ENCODE assay signal across 9 cellular contexts in genomic region chr17:38429476-38430100, GRCh38. TPM values are rescaled to one million over a fixed set of nuclear protein-coding genes. Genes with fewer than 3 reads are reported as not detected.
DNase-seq lines count a peak whose midpoint lies in the region; ATAC-seq, FAIRE-seq and TF ChIP-seq lines count a peak whose summit lies in the region.
"Had no signal": no experiment of that assay in that cellular context is flagged by ENCODE, and none has a peak within 500 bp of the region (broad histone marks: within the 10 kb centered on the region; RNA-seq: fewer than 3 reads in every experiment).

No MANE protein-coding gene starts in this region.

- H3K4me1 ChIP-seq in BLaER1 (peaks cover 75% of the 10 kb centered on the region), PC-9 (replicated peaks; ENCODE audit: insufficient read depth) (peaks cover 27% of the 10 kb centered on the region), endothelial cell of umbilical vein (ENCODE audit: control insufficient read depth, extremely low read depth, insufficient read depth, low read length) (peaks cover 48% of the 10 kb centered on the region), osteoblast (ENCODE audit: insufficient read depth, low read length) (peaks cover 30% of the 10 kb centered on the region)

- H3K9me1 ChIP-seq in endothelial cell of umbilical vein (replicated peaks; ENCODE audit: control insufficient read depth, extremely low read depth, insufficient read depth, low read length), result no peaks in the 10 kb centered on the region

- H2AFZ ChIP-seq in PC-9 (no peak overlapping the region), endothelial cell of umbilical vein (ENCODE audit: low read depth, low read length) (no peak overlapping the region), osteoblast (ENCODE audit: low read length) (no peak overlapping the region)

- no peak for FAIRE-seq in endothelial cell of umbilical vein (lab: Jason Lieb, UNC)
- FAIRE-seq: endometrium had no signal

- dilution Hi-C loops in endothelial cell of umbilical vein (cut with MboI; ENCODE audit: extremely low pct_ligation_motif_present, low sequenced_read_pairs), result no loop called here

- no peak for ATAC-seq in HG03342 (IDR thresholded peaks at IDR 0.05; ENCODE audit: unreplicated experiment)

- intact Hi-C loops in PC-9 (cut with micrococcal nuclease; ENCODE audit: unreplicated experiment), result loop anchor here (1.0 kb wide), 1 partner anchor 22 kb away; no protein-coding TSS in a partner anchor
- intact Hi-C loops in endothelial cell of umbilical vein (cut with micrococcal nuclease), result loop anchor here (1.0 kb wide), 1 partner anchor 10 kb away; no protein-coding TSS in a partner anchor

- H3K79me2 ChIP-seq in PC-9 (ENCODE audit: low read depth) (no peaks in the 10 kb centered on the region), endothelial cell of umbilical vein (ENCODE audit: control insufficient read depth, insufficient read depth, low read length) (peaks cover 75% of the 10 kb centered on the region), osteoblast (ENCODE audit: insufficient read depth, low read length) (peaks cover 76% of the 10 kb centered on the region)

- DNase-seq in PC-9 (peak in 1 of 2 experiments; percentile 58), endothelial cell of umbilical vein (ENCODE audit: low read depth, low spot score) (no peak), osteoblast (ENCODE audit: insufficient read length, low spot score, missing footprints) (peak; percentile 85), GM10248 (ENCODE audit: extremely low spot score) (no peak), CD1c-positive myeloid dendritic cell (ENCODE audit: extremely low spot score) (no peak)
- no peak for DNase-seq in stimulated activated CD4-positive, alpha-beta T cell treated with anti-CD3 and anti-CD28 coated beads, Interleukin-1b, Interleukin-23, amount 100 ng/mL, for 48 hours

- H3K9ac ChIP-seq in BLaER1, result peak overlapping the region; percentile 93
- H3K9ac ChIP-seq in endothelial cell of umbilical vein (replicated peaks; ENCODE audit: extremely low read depth, insufficient read depth, low read length), result peak overlapping the region; percentile 68

- no peaks in the 10 kb centered on the region for H3K9me2 ChIP-seq in PC-9 (ENCODE audit: insufficient read depth)

- H3K27me3 ChIP-seq in BLaER1 (no peaks in the 10 kb centered on the region), PC-9 (ENCODE audit: insufficient read depth, low read depth) (no peaks in the 10 kb centered on the region), endothelial cell of umbilical vein (ENCODE audit: control insufficient read depth in 2 of 2, insufficient read depth in 2 of 2, low read length in 2 of 2) (no peaks in the 10 kb centered on the region), osteoblast (ENCODE audit: insufficient read depth, low read length) (no peaks in the 10 kb centered on the region)

- no peaks in the 10 kb centered on the region for H3K9me3 ChIP-seq in BLaER1
- no peaks in the 10 kb centered on the region for H3K9me3 ChIP-seq in PC-9 (ENCODE audit: insufficient read depth, low read depth)
- no peaks in the 10 kb centered on the region for H3K9me3 ChIP-seq in endothelial cell of umbilical vein (replicated peaks; ENCODE audit: control insufficient read depth, insufficient read depth, low read length)
- no peaks in the 10 kb centered on the region for H3K9me3 ChIP-seq in osteoblast (ENCODE audit: low read depth, low read length)

- POLR2A ChIA-PET in PC-9 (lab: Charles Lee; ENCODE audit: unreplicated experiment), result interaction anchor here (0.6 kb wide), 1 partner anchor 758 kb away, joined by 4 read pairs; no protein-coding TSS in a partner anchor
- POLR2A ChIA-PET in endothelial cell of umbilical vein (lab: Charles Lee), result no interaction called here
- POLR2A ChIA-PET in GM10248 (lab: Yijun Ruan, JAX), result no interaction called here

- BruUV-seq in PC-9 (replicated peaks; lab: Mats Ljungman, UMichigan) (TSS peak; percentile 50), endothelial cell of umbilical vein (replicated peaks; lab: Mats Ljungman, UMichigan) (TSS peak; percentile 28)

- no peak for TF ChIP-seq POLR2A in endothelial cell of umbilical vein (IDR thresholded peaks at IDR 0.05; ENCODE audit: low read depth, low read length)

- H3K27ac ChIP-seq in BLaER1 (peak overlapping the region; percentile 96), PC-9 (no peak overlapping the region), endothelial cell of umbilical vein (ENCODE audit: insufficient read depth, low read depth, low read length) (peak overlapping the region; percentile 40), osteoblast (ENCODE audit: low read depth, low read length) (peak overlapping the region; percentile 57)

- no peak for TF ChIP-seq CTCF in PC-9 (conservative IDR thresholded peaks at IDR 0.05)
- TF ChIP-seq CTCF in endothelial cell of umbilical vein (IDR thresholded peaks at IDR 0.05; ENCODE audit: extremely low read depth in 1 of 2, insufficient read depth in 1 of 2, low read depth in 1 of 2, low read length in 2 of 2), result no peak
- no peak for TF ChIP-seq CTCF in osteoblast (IDR thresholded peaks at IDR 0.05; ENCODE audit: extremely low read depth, low read depth, low read length)
- TF ChIP-seq CTCF in GM10248 (IDR thresholded peaks at IDR 0.05; ENCODE audit: control extremely low read depth, extremely low read depth, low read depth, missing control alignments), result no peak

- CTCF ChIA-PET in PC-9 (lab: Charles Lee), result interaction anchor here (0.6 kb wide), 1 partner anchor 70 kb away, joined by 3 read pairs; no protein-coding TSS in a partner anchor
- CTCF ChIA-PET in endothelial cell of umbilical vein (lab: Charles Lee), result interaction anchor here (1.0 to 3.8 kb wide), 5 partner anchors 9 to 30 kb away, joined by 3 to 18 read pairs (median 3); no protein-coding TSS in a partner anchor
- CTCF ChIA-PET in GM10248 (lab: Yijun Ruan, JAX), result interaction anchor here (1.0 to 1.4 kb wide), 3 partner anchors 14 to 94 kb away, joined by 3 read pairs; no protein-coding TSS in a partner anchor

- H3K4me3 ChIP-seq in BLaER1 (peak overlapping the region; percentile 93), PC-9 (peak overlapping the region; percentile 84; the same call in 1 of the 2 replicates), endothelial cell of umbilical vein (replicated peaks in 1 of 3; ENCODE audit: insufficient read depth in 1 of 3, low read depth in 1 of 3, low read length in 3 of 3) (peak overlapping the region; percentile 63 to 81 (median 70)), osteoblast (ENCODE audit: insufficient read depth, low read length) (peak overlapping the region; percentile 91)

- H3K4me2 ChIP-seq in BLaER1 (peak overlapping the region; percentile 88), PC-9 (peak overlapping the region; percentile 88), endothelial cell of umbilical vein (ENCODE audit: insufficient read depth, low read length) (peak overlapping the region; percentile 89), osteoblast (ENCODE audit: insufficient read depth, low read length) (peak overlapping the region; percentile 72)

- peaks cover 32% of the 10 kb centered on the region; the same call in 1 of the 2 replicates for H3F3A ChIP-seq in PC-9 (ENCODE audit: insufficient read depth, low read depth)

- H3K36me3 ChIP-seq in BLaER1 (peaks cover 37% of the 10 kb centered on the region), PC-9 (ENCODE audit: low read depth) (no peaks in the 10 kb centered on the region), endothelial cell of umbilical vein (ENCODE audit: control insufficient read depth in 2 of 2, extremely low read depth in 1 of 2, insufficient read depth in 2 of 2, low read length in 2 of 2) (peaks cover 0 to 2% of the 10 kb centered on the region in 2 experiments), osteoblast (ENCODE audit: insufficient read depth, low read length) (peaks cover 3% of the 10 kb centered on the region)

- H4K20me1 ChIP-seq in BLaER1 (peaks cover 62% of the 10 kb centered on the region), PC-9 (ENCODE audit: insufficient read depth) (0 out of 2 replicates have a peak, but pooled peaks cover 3% of the 10 kb centered on the region), endothelial cell of umbilical vein (replicated peaks; ENCODE audit: control insufficient read depth, extremely low read depth, insufficient read depth, low read length) (peaks cover 5% of the 10 kb centered on the region), osteoblast (ENCODE audit: insufficient read depth, low read length) (peaks cover 49% of the 10 kb centered on the region)

TF ChIP-seq in endothelial cell of umbilical vein, 7 proteins besides CTCF, POLR2A, EP300 and RAD21:
- TF ChIP-seq FOS (IDR thresholded peaks at IDR 0.05; ENCODE audit: borderline replicate concordance, insufficient read depth, low read length) (no peak), JUN (IDR thresholded peaks at IDR 0.05; ENCODE audit: borderline replicate concordance, insufficient read depth, insufficient read length, low read depth) (no peak), GATA2 (IDR thresholded peaks at IDR 0.05; ENCODE audit: insufficient read depth, insufficient read length, low read depth, low read length) (no peak)

RNA-seq across cellular contexts. Expression of gene ARHGAP23, which starts 1.3 kb away (rescaled TPM):
- total RNA-seq in PC-9 (2021), result 129 and 137 TPM in 2 replicates
- 152 and 190 TPM in 2 replicates for total RNA-seq in endothelial cell of umbilical vein
- 22.3 and 25.4 TPM in 2 replicates for polyA plus RNA-seq in endothelial cell of umbilical vein
- 22.9 and 25.3 TPM in 2 replicates for polyA plus RNA-seq in endothelial cell of umbilical vein (2011; cell fraction: cytosol; rRNA removed)
- 53.1 and 59.2 TPM in 2 replicates for polyA plus RNA-seq in endothelial cell of umbilical vein (2011; cell fraction: nucleus; rRNA removed)
- polyA plus RNA-seq in endothelial cell of umbilical vein (2012), result 49.6 and 59.2 TPM in 2 replicates
- polyA minus RNA-seq in endothelial cell of umbilical vein, result 42.0 and 76.2 TPM in 2 replicates
- 23.5 TPM for polyA minus RNA-seq in endothelial cell of umbilical vein (2011; cell fraction: cytosol; rRNA and poly(A)+ RNA removed)
- polyA minus RNA-seq in endothelial cell of umbilical vein (2011; cell fraction: nucleus; rRNA and poly(A)+ RNA removed), result 63.5 and 75.4 TPM in 2 replicates
- 47.0 and 49.8 TPM in 2 replicates for total RNA-seq in osteoblast
